Comparison of ENCODE assay signal across 8 cellular contexts in genomic region chr22:50756949-50757491, GRCh38. TPM values are rescaled to one million over a fixed set of nuclear protein-coding genes. Genes with fewer than 3 reads are reported as not detected.
DNase-seq lines count a peak whose midpoint lies in the region; FAIRE-seq and TF ChIP-seq lines count a peak whose summit lies in the region.
"Not testable (repeated sequence)": the region's sequence is repeated elsewhere in the genome, so short reads cannot be mapped to it uniquely, and the experiment has no call there.

No MANE protein-coding gene starts in this region.

- not testable (repeated sequence) for H3K4me1 ChIP-seq in H1 (replicated peaks in 1 of 4; ENCODE audit: control insufficient read depth in 3 of 4, insufficient read depth in 4 of 4, low read length in 3 of 4); subcutaneous abdominal adipose tissue (ENCODE audit: control insufficient read depth in 5 of 5, insufficient read depth in 5 of 5, low read length in 5 of 5)

- peak overlapping the region; percentile 85 for H3K27ac Mint-ChIP-seq in activated T-helper 1 cell treated with anti-CD3 and anti-CD28 coated beads, Interleukin-12 subunit alpha, Interleukin-12 subunit beta, Interleukin-2, Interleukin-4 antibody, amounts not matched to agents 30 ng/mL and 10 ng/mL and 1 ng/mL, durations not matched to agents 14 hours and 24 hours and 36 hours

- not testable (repeated sequence) for H3K14ac ChIP-seq in H1 (ENCODE audit: insufficient read length)

- not testable (repeated sequence) for TF ChIP-seq POLR2A in H1 (IDR thresholded peaks at IDR 0.05; ENCODE audit: control extremely low read depth in 1 of 2, low read depth in 2 of 2, low read length in 2 of 2)

- H3K9me3 Mint-ChIP-seq in activated T-helper 1 cell treated with anti-CD3 and anti-CD28 coated beads, Interleukin-12 subunit alpha, Interleukin-12 subunit beta, Interleukin-2, Interleukin-4 antibody, amounts not matched to agents 30 ng/mL and 10 ng/mL and 1 ng/mL, durations not matched to agents 14 hours and 24 hours and 36 hours: not testable (repeated sequence)

- H4K8ac ChIP-seq in H1 (ENCODE audit: extremely low read depth, insufficient read depth, low read length): not testable (repeated sequence)

- H3K79me1 ChIP-seq in H1 (ENCODE audit: low read depth, low read length): not testable (repeated sequence)

- H3K4ac ChIP-seq in H1 (replicated peaks; ENCODE audit: insufficient read length, low read depth, low read length): not testable (repeated sequence)

- not testable (repeated sequence) for H2BK20ac ChIP-seq in H1 (ENCODE audit: low read length)

- POLR2A ChIA-PET in H1 (lab: Charles Lee; ENCODE audit: partially characterized antibody): interaction anchor here (0.6 kb wide), 1 partner anchor 1766 kb away, joined by 3 read pairs; no protein-coding TSS in a partner anchor

- not testable (repeated sequence) for H3K36me3 Mint-ChIP-seq in activated T-helper 1 cell treated with anti-CD3 and anti-CD28 coated beads, Interleukin-12 subunit alpha, Interleukin-12 subunit beta, Interleukin-2, Interleukin-4 antibody, amounts not matched to agents 30 ng/mL and 10 ng/mL and 1 ng/mL, durations not matched to agents 14 hours and 24 hours and 36 hours (ENCODE audit: low read depth)

- 0 out of 7 replicates have a peak overlapping the region, but pooled peaks of 1 of the 4 experiments have one; percentile 37 for H3K9ac ChIP-seq in H1 (replicated peaks in 1 of 4; ENCODE audit: extremely low read depth in 1 of 4, low read depth in 3 of 4, low read length in 3 of 4)
- peak overlapping the region in 2 of 5 donors; percentile 11 to 26 for H3K9ac ChIP-seq in subcutaneous abdominal adipose tissue (ENCODE audit: low read length in 5 of 5)

- H2BK120ac ChIP-seq in H1 (replicated peaks; ENCODE audit: low read depth, low read length): not testable (repeated sequence)

- H4K91ac ChIP-seq in H1 (replicated peaks; ENCODE audit: insufficient read length, low read length): not testable (repeated sequence)

- not testable (repeated sequence) for H2BK12ac ChIP-seq in H1 (ENCODE audit: low read depth, low read length)

- peak overlapping the region; percentile 55 to 65 for H3K4me2 ChIP-seq in H1 (ENCODE audit: insufficient read depth in 1 of 2, low read depth in 2 of 2, low read length in 2 of 2)

- peak in 1 of 3 experiments; percentile 10; a peak in 1 of 4 replicates for TF ChIP-seq CTCF in H1 (IDR thresholded peaks at IDR 0.05; ENCODE audit: control extremely low read depth in 1 of 3, insufficient read depth in 1 of 3, low read depth in 1 of 3, low read length in 3 of 3)

- H4K5ac ChIP-seq in H1 (ENCODE audit: insufficient read length, low read depth, low read length): not testable (repeated sequence)

- H3K56ac ChIP-seq in H1 (replicated peaks; ENCODE audit: insufficient read length, low read depth, low read length): not testable (repeated sequence)

- not testable (repeated sequence) for H2AK5ac ChIP-seq in H1 (ENCODE audit: low read depth, low read length)

- H3K4me1 Mint-ChIP-seq in activated T-helper 1 cell treated with anti-CD3 and anti-CD28 coated beads, Interleukin-12 subunit alpha, Interleukin-12 subunit beta, Interleukin-2, Interleukin-4 antibody, amounts not matched to agents 30 ng/mL and 10 ng/mL and 1 ng/mL, durations not matched to agents 14 hours and 24 hours and 36 hours (ENCODE audit: low read depth): peaks cover 18% of the 10 kb centered on the region

- H3K27ac ChIP-seq in H1 (ENCODE audit: low read depth, low read length); subcutaneous abdominal adipose tissue (ENCODE audit: low read depth, low read length): not testable (repeated sequence)

- H3K4me3 ChIP-seq in H1 (ENCODE audit: extremely low read depth in 1 of 4, insufficient read depth in 2 of 4, low read depth in 3 of 4, low read length in 4 of 4) (peak overlapping the region; percentile 21 to 58 (median 36); a peak in 7 of 8 replicates), skeletal muscle cell (ENCODE audit: low read depth, low read length) (peak overlapping the region; percentile 55), subcutaneous abdominal adipose tissue (ENCODE audit: low read depth in 1 of 5, low read length in 5 of 5) (peak overlapping the region; percentile 63 to 76 (median 71))

- H3K27me3 ChIP-seq in H1 (replicated peaks in 1 of 4; ENCODE audit: control insufficient read depth in 3 of 4, extremely low read depth in 1 of 4, insufficient read depth in 3 of 4, low read length in 3 of 4): peaks cover 11 to 31% (median 25%) of the 10 kb centered on the region in 4 experiments
- not testable (repeated sequence) for H3K27me3 ChIP-seq in subcutaneous abdominal adipose tissue (ENCODE audit: control insufficient read depth in 5 of 5, insufficient read depth in 4 of 5, low read length in 5 of 5)

- H3K27me3 Mint-ChIP-seq in activated T-helper 1 cell treated with anti-CD3 and anti-CD28 coated beads, Interleukin-12 subunit alpha, Interleukin-12 subunit beta, Interleukin-2, Interleukin-4 antibody, amounts not matched to agents 30 ng/mL and 10 ng/mL and 1 ng/mL, durations not matched to agents 14 hours and 24 hours and 36 hours (ENCODE audit: insufficient read depth): peaks cover 14% of the 10 kb centered on the region

- not testable (repeated sequence) for H3K23me2 ChIP-seq in H1 (ENCODE audit: low read depth, low read length)

- 0 out of 2 replicates have a peak overlapping the region, but pooled peaks have one; percentile 66 for H2AFZ ChIP-seq in H1 (ENCODE audit: low read length)

- TF ChIP-seq EP300 in H1 (IDR thresholded peaks at IDR 0.05; ENCODE audit: borderline replicate concordance in 1 of 2, low read depth in 2 of 2, low read length in 2 of 2): not testable (repeated sequence)

- not testable (repeated sequence) for H2BK15ac ChIP-seq in H1 (ENCODE audit: low read length)

- H3K18ac ChIP-seq in H1 (ENCODE audit: extremely low read depth, low read length): peak overlapping the region; percentile 75

- not testable (repeated sequence) for TF ChIP-seq RAD21 in H1 (IDR thresholded peaks at IDR 0.05 in 1 of 2, conservative IDR thresholded peaks at IDR 0.05 in 1 of 2; ENCODE audit: low read depth in 2 of 2, low read length in 2 of 2)

- peak overlapping the region; percentile 93 for H3K4me3 Mint-ChIP-seq in activated T-helper 1 cell treated with anti-CD3 and anti-CD28 coated beads, Interleukin-12 subunit alpha, Interleukin-12 subunit beta, Interleukin-2, Interleukin-4 antibody, amounts not matched to agents 30 ng/mL and 10 ng/mL and 1 ng/mL, durations not matched to agents 14 hours and 24 hours and 36 hours

- H3K23ac ChIP-seq in H1 (ENCODE audit: insufficient read length): not testable (repeated sequence)

- CTCF ChIA-PET in H1 (lab: Charles Lee; ENCODE audit: partially characterized antibody): interaction anchor here (1.2 kb wide), 1 partner anchor 31 kb away, joined by 4 read pairs; no protein-coding TSS in a partner anchor

- FAIRE-seq in H1 (lab: Jason Lieb, UNC): not testable (repeated sequence)

- not testable (repeated sequence) for H3K9me3 ChIP-seq in H1 (ENCODE audit: insufficient read depth in 2 of 2, low read depth in 1 of 2, low read length in 1 of 2); subcutaneous abdominal adipose tissue (ENCODE audit: control insufficient read depth in 5 of 5, low read length in 5 of 5)

- not testable (repeated sequence) for H2BK5ac ChIP-seq in H1 (ENCODE audit: low read depth, low read length)

- DNase-seq in EL (peak; percentile 19), NCI-H1105 treated with DMSO at 0.1 percent for 48 hours (lab: John Stamatoyannopoulos, UW) (peak; percentile 35), T-helper 1 cell (peak in 4 of 5 donors; percentile 42 to 56 (median 50)), H1 (ENCODE audit: low read depth in 1 of 2, low spot score in 2 of 2) (peak in 1 of 2 experiments; percentile 74), left kidney (ENCODE audit: low read depth, low spot score) (peak; percentile 32)
- peak; percentile 47 for DNase-seq in activated T-helper 1 cell treated with anti-CD3 and anti-CD28 coated beads, Interleukin-12 subunit alpha, Interleukin-12 subunit beta, Interleukin-2, Interleukin-4 antibody, amounts not matched to agents 30 ng/mL and 10 ng/mL and 1 ng/mL, durations not matched to agents 14 hours and 24 hours and 36 hours (ENCODE audit: low spot score)
- not testable (repeated sequence) for DNase-seq in skeletal muscle cell (ENCODE audit: low read depth)

- not testable (repeated sequence) for H3K79me2 ChIP-seq in H1 (ENCODE audit: control insufficient read depth in 1 of 2, insufficient read depth in 2 of 2, low read length in 2 of 2)

- WGBS in H1 (ENCODE audit: extremely low coverage in 1 of 2, insufficient coverage in 1 of 2, insufficient read length in 1 of 2, insufficient replicate concordance in 2 of 2, low coverage in 1 of 2, low lambda C conversion rate in 2 of 2, missing lambda C conversion rate in 1 of 2), 2 experiments: 5% methylated on average over 24 of the region's 24 CpGs; no CpG with 5 or more reads in 1 of the 2 experiments

- not testable (repeated sequence) for H4K20me1 ChIP-seq in H1 (replicated peaks in 1 of 2; ENCODE audit: control insufficient read depth in 1 of 2, insufficient read depth in 2 of 2, low read length in 2 of 2)

- H3K36me3 ChIP-seq in H1 (ENCODE audit: control insufficient read depth in 2 of 4, insufficient read depth in 4 of 4, low read length in 3 of 4); subcutaneous abdominal adipose tissue (ENCODE audit: control insufficient read depth in 5 of 5, insufficient read depth in 5 of 5, low read length in 5 of 5): not testable (repeated sequence)

- intact Hi-C loops in activated T-helper 1 cell treated with anti-CD3 and anti-CD28 coated beads, Interleukin-12 subunit alpha, Interleukin-12 subunit beta, Interleukin-2, Interleukin-4 antibody, amounts not matched to agents 30 ng/mL and 10 ng/mL and 1 ng/mL, durations not matched to agents 14 hours and 24 hours and 36 hours (cut with micrococcal nuclease): not testable (repeated sequence)

RNA-seq across cellular contexts. Expression of gene ACR, which starts 19.0 kb away (rescaled TPM):
- not detected in 2 replicates for total RNA-seq in activated T-helper 1 cell treated with anti-CD3 and anti-CD28 coated beads, Interleukin-12 subunit alpha, Interleukin-12 subunit beta, Interleukin-2, Interleukin-4 antibody, amounts not matched to agents 30 ng/mL and 10 ng/mL and 1 ng/mL, durations not matched to agents 14 hours and 24 hours and 36 hours
- 0.56 TPM in 1 of 2 replicates, not detected in the other for total RNA-seq in H1 (2021; fragmentation: NEBNext Ultra II Directional; extraction: Animal tissue kit (Norgen Biotek cat#: 25700))
- polyA plus RNA-seq in H1 (2011; rRNA removed): 0.05 TPM in 1 of 2 replicates, not detected in the other
- not detected for polyA plus RNA-seq in H1 (2011; cell fraction: cytosol; rRNA removed)
- 0.73 TPM for polyA plus RNA-seq in H1 (2011; cell fraction: nucleus; rRNA removed)
- 0.18 TPM in 1 of 4 replicates, not detected in the others for polyA plus RNA-seq in H1 (2012, experiment 1 of 2)
- polyA plus RNA-seq in H1 (2012, experiment 2 of 2): not detected
- polyA plus RNA-seq in H1 (2013, experiment 1 of 2): not detected
- polyA plus RNA-seq in H1 (2013, experiment 2 of 2): not detected
- polyA minus RNA-seq in H1 (2011; rRNA and poly(A)+ RNA removed): not detected in 2 replicates
- polyA minus RNA-seq in H1 (2011; cell fraction: cytosol; rRNA and poly(A)+ RNA removed): not detected
- polyA minus RNA-seq in H1 (2011; cell fraction: nucleus; rRNA and poly(A)+ RNA removed): not detected

RNA-seq across cellular contexts. Expression of gene RABL2B, which starts 26.4 kb away (rescaled TPM):
- total RNA-seq in activated T-helper 1 cell treated with anti-CD3 and anti-CD28 coated beads, Interleukin-12 subunit alpha, Interleukin-12 subunit beta, Interleukin-2, Interleukin-4 antibody, amounts not matched to agents 30 ng/mL and 10 ng/mL and 1 ng/mL, durations not matched to agents 14 hours and 24 hours and 36 hours: 30.7 and 41.3 TPM in 2 replicates
- total RNA-seq in H1 (2021; fragmentation: NEBNext Ultra II Directional; extraction: Animal tissue kit (Norgen Biotek cat#: 25700)): 16.2 and 17.1 TPM in 2 replicates
- polyA plus RNA-seq in H1 (2011; rRNA removed): 26.5 and 26.9 TPM in 2 replicates
- 28.4 TPM for polyA plus RNA-seq in H1 (2011; cell fraction: cytosol; rRNA removed)
- 56.6 TPM for polyA plus RNA-seq in H1 (2011; cell fraction: nucleus; rRNA removed)
- 18.8 to 19.8 TPM (median 18.8 TPM) in 4 replicates for polyA plus RNA-seq in H1 (2012, experiment 1 of 2)
- 13.3 TPM for polyA plus RNA-seq in H1 (2012, experiment 2 of 2)
- polyA plus RNA-seq in H1 (2013, experiment 1 of 2): 15.5 TPM
- polyA plus RNA-seq in H1 (2013, experiment 2 of 2): 13.3 TPM
- polyA minus RNA-seq in H1 (2011; rRNA and poly(A)+ RNA removed): 24.8 and 28.0 TPM in 2 replicates
- 10.6 TPM for polyA minus RNA-seq in H1 (2011; cell fraction: cytosol; rRNA and poly(A)+ RNA removed)
- 13.2 TPM for polyA minus RNA-seq in H1 (2011; cell fraction: nucleus; rRNA and poly(A)+ RNA removed)
